In genomic region chr10:22341190-22341935, GRCh38 we compare ENCODE assay signal across 8 cellular contexts. TPM values are rescaled to one million over a fixed set of nuclear protein-coding genes. Genes with fewer than 3 reads are reported as not detected.
DNase-seq lines count a peak whose midpoint lies in the region; ATAC-seq, FAIRE-seq and TF ChIP-seq lines count a peak whose summit lies in the region.

No MANE protein-coding gene starts in this region.

- H3F3A ChIP-seq in GM23338 (replicated peaks; ENCODE audit: low read depth), result peaks cover 34% of the 10 kb centered on the region

- H3K27ac ChIP-seq in GM23338 (ENCODE audit: low read depth) (no peak overlapping the region), colonic mucosa (peak overlapping the region; percentile 86)

- peaks cover 18% of the 10 kb centered on the region for H3K4me1 Mint-ChIP-seq in GM23338

- peaks cover 94% of the 10 kb centered on the region for H3K27me3 Mint-ChIP-seq in GM23338 (ENCODE audit: insufficient read depth, low read depth, poor library complexity)

- peak; percentile 2; the same call in 1 of the 3 replicates for ATAC-seq in GM23338

- H3K9me3 Mint-ChIP-seq in GM23338, result no peaks in the 10 kb centered on the region; the same call in 2 of the 3 replicates

- H3K9me3 ChIP-seq in colonic mucosa, result no peaks in the 10 kb centered on the region
- no peaks in the 10 kb centered on the region for H3K9me3 ChIP-seq in mononuclear cell (ENCODE audit: low read depth, low read length)

- H3K4me1 ChIP-seq in GM23338 (ENCODE audit: insufficient read depth), result peaks cover 39% of the 10 kb centered on the region
- H3K4me1 ChIP-seq in colonic mucosa, result peaks cover 2% of the 10 kb centered on the region
- peaks cover 33% of the 10 kb centered on the region for H3K4me1 ChIP-seq in mononuclear cell (ENCODE audit: insufficient read depth, low read length)

- no peaks in the 10 kb centered on the region for H3K36me3 Mint-ChIP-seq in GM23338 (ENCODE audit: low read depth)

- FAIRE-seq in GM12891 (lab: Jason Lieb, UNC), result peak; percentile 41
- FAIRE-seq in urothelium cell line (lab: Jason Lieb, UNC), result no peak

- TF ChIP-seq CTCF in GM23338 (conservative IDR thresholded peaks at IDR 0.05; ENCODE audit: low read depth in 2 of 2) (no peak), colonic mucosa (IDR thresholded peaks at IDR 0.05) (no peak)

- peak overlapping the region; percentile 62 for H3K4me3 Mint-ChIP-seq in GM23338

- TF ChIP-seq POLR2A in GM12891 (IDR thresholded peaks at IDR 0.05; ENCODE audit: low read depth, low read length), result no peak

- peak overlapping the region; percentile 77 for H3K4me2 ChIP-seq in GM23338

- peaks cover 100% of the 10 kb centered on the region for H3K27me3 ChIP-seq in GM23338 (ENCODE audit: insufficient read depth)
- peaks cover 73% of the 10 kb centered on the region for H3K27me3 ChIP-seq in colonic mucosa
- H3K27me3 ChIP-seq in mononuclear cell (ENCODE audit: insufficient read depth, low read length), result peaks cover 92% of the 10 kb centered on the region

- H3K27ac Mint-ChIP-seq in GM23338, result no peak overlapping the region

- H3K36me3 ChIP-seq in GM23338 (ENCODE audit: insufficient read depth), result no peaks in the 10 kb centered on the region
- H3K36me3 ChIP-seq in colonic mucosa, result no peaks in the 10 kb centered on the region

- H4K20me1 ChIP-seq in GM23338 (replicated peaks; ENCODE audit: insufficient read depth), result peaks cover 25% of the 10 kb centered on the region

- no peak for DNase-seq in GM12891 (ENCODE audit: insufficient read length, low spot score)
- DNase-seq in GM23338 (ENCODE audit: low spot score), result no peak
- DNase-seq in NCI-H146 treated with DMSO at 0.1 percent for 48 hours (lab: John Stamatoyannopoulos, UW; ENCODE audit: unreplicated experiment), result peak; percentile 62
- no peak for DNase-seq in colonic mucosa
- DNase-seq in urothelium cell line (ENCODE audit: low spot score), result peak; percentile 13
- DNase-seq in NCI-H510A treated with DMSO at 0.1 percent for 48 hours (lab: John Stamatoyannopoulos, UW), result no peak
- no peak for DNase-seq in NCI-H1436 treated with DMSO at 0.1 percent for 48 hours (lab: John Stamatoyannopoulos, UW)

- H3K79me2 ChIP-seq in GM23338 (replicated peaks; ENCODE audit: insufficient read depth), result no peaks in the 10 kb centered on the region

- H3K9ac ChIP-seq in colonic mucosa (ENCODE audit: low read depth in 2 of 2, low read length in 2 of 2), result peak overlapping the region; percentile 43 to 93

- intact Hi-C loops in colonic mucosa (cut with DNase I), result loop anchor here (10.0 kb wide), 1 partner anchor 87 kb away; no protein-coding TSS in a partner anchor

- H2AFZ ChIP-seq in GM23338, result no peak overlapping the region

- no peaks in the 10 kb centered on the region for H3K9me2 ChIP-seq in GM23338 (ENCODE audit: insufficient read depth)

- H3K4me3 ChIP-seq in GM23338 (peak overlapping the region; percentile 60), colonic mucosa (peak overlapping the region; percentile 78), mononuclear cell (ENCODE audit: low read length) (peak overlapping the region; percentile 58)

TF ChIP-seq in GM12891, 5 proteins besides CTCF, POLR2A, EP300 and RAD21:
- no peak for TF ChIP-seq PAX5 (IDR thresholded peaks at IDR 0.05; ENCODE audit: insufficient read depth, low read length, severe bottlenecking)
- TF ChIP-seq POLR2AphosphoS5 (IDR thresholded peaks at IDR 0.05; ENCODE audit: low read depth, low read length), result no peak
- no peak for TF ChIP-seq TAF1 (IDR thresholded peaks at IDR 0.05; ENCODE audit: low read depth, low read length)
- no peak for TF ChIP-seq SPI1 (IDR thresholded peaks at IDR 0.05; ENCODE audit: low read depth, low read length)
- no peak for TF ChIP-seq POU2F2 (IDR thresholded peaks at IDR 0.05; ENCODE audit: low read depth, low read length)

TF ChIP-seq in GM23338, 12 proteins besides CTCF, POLR2A, EP300 and RAD21:
- no peak for TF ChIP-seq POLR2AphosphoS5 (IDR thresholded peaks at IDR 0.05; ENCODE audit: low read depth)
- no peak for TF ChIP-seq ETS1 (IDR thresholded peaks at IDR 0.05)
- no peak for TF ChIP-seq STAT1 (IDR thresholded peaks at IDR 0.05; ENCODE audit: unreplicated experiment)
- peak; percentile 95 for TF ChIP-seq EZH2 (IDR thresholded peaks at IDR 0.05; ENCODE audit: low read depth, unreplicated experiment)
- no peak for TF ChIP-seq CREB1 (CRISPR knock-in tag; IDR thresholded peaks at IDR 0.05; ENCODE audit: low read depth)
- TF ChIP-seq NANOG (IDR thresholded peaks at IDR 0.05; ENCODE audit: borderline replicate concordance), result no peak
- TF ChIP-seq ZNF114 (CRISPR knock-in tag; IDR thresholded peaks at IDR 0.05), result no peak
- TF ChIP-seq EZH2phosphoT487 (IDR thresholded peaks at IDR 0.05; ENCODE audit: unreplicated experiment), result peak; percentile 96

RNA-seq across cellular contexts. Expression of gene SPAG6, which starts 3.9 kb away (rescaled TPM):
- 0.35 TPM for polyA plus RNA-seq in GM12891 (2012; ENCODE audit: low read depth, missing spikeins)
- 0.12 TPM in 1 of 2 replicates, not detected in the other for total RNA-seq in GM23338 (2014; rRNA removed; shearing (Covaris generic))
- polyA plus RNA-seq in GM23338 (2016; fragmentation: Nextera tagmentation; extraction: Ambion mirVana), result 0.21 and 0.33 TPM in 2 replicates
- not detected for total RNA-seq in colonic mucosa
- total RNA-seq in mononuclear cell, result not detected

RNA-seq across cellular contexts. Expression of gene BMI1, which starts 20.5 kb away (rescaled TPM):
- polyA plus RNA-seq in GM12891 (2012; ENCODE audit: low read depth, missing spikeins), result 19.9 TPM
- 9.7 and 10.7 TPM in 2 replicates for total RNA-seq in GM23338 (2014; rRNA removed; shearing (Covaris generic))
- 2.0 and 2.3 TPM in 2 replicates for polyA plus RNA-seq in GM23338 (2016; fragmentation: Nextera tagmentation; extraction: Ambion mirVana)
- total RNA-seq in colonic mucosa (10 to 100 TPM; 23.5 to 28.6 TPM), mononuclear cell (67.4 TPM)

RNA-seq across cellular contexts. Expression of gene COMMD3, which starts 25.2 kb away (rescaled TPM):
- 72.3 TPM for polyA plus RNA-seq in GM12891 (2012; ENCODE audit: low read depth, missing spikeins)
- 1.1 and 2.5 TPM in 2 replicates for total RNA-seq in GM23338 (2014; rRNA removed; shearing (Covaris generic))
- 5.2 and 6.0 TPM in 2 replicates for polyA plus RNA-seq in GM23338 (2016; fragmentation: Nextera tagmentation; extraction: Ambion mirVana)
- total RNA-seq in colonic mucosa, result 10 to 100 TPM; 41.3 to 45.7 TPM
- total RNA-seq in mononuclear cell, result 21.5 TPM

Comparison
In these comparisons a context has a peak if more than half of its experiments do, and no peak if none do; other contexts are left out.
1. DNase-seq: peak in NCI-H146 treated with DMSO at 0.1 percent for 48 hours (single experiment) and urothelium cell line (single experiment); none in GM12891 (single experiment), GM23338 (single experiment), colonic mucosa (single experiment), NCI-H510A treated with DMSO at 0.1 percent for 48 hours (single experiment) and NCI-H1436 treated with DMSO at 0.1 percent for 48 hours (single experiment).
2. Peak in every context shown above with its lines, with median percentiles within 50 percentile points of each other: H3K4me3 ChIP-seq.